9 cellular contexts compared by ENCODE assay signal in genomic region chr3:44647771-44648170, GRCh38. TPM values are rescaled to one million over a fixed set of nuclear protein-coding genes. Genes with fewer than 3 reads are reported as not detected.
DNase-seq lines count a peak whose midpoint lies in the region; FAIRE-seq and TF ChIP-seq lines count a peak whose summit lies in the region.
"Had no signal": no experiment of that assay in that cellular context is flagged by ENCODE, and none has a peak within 500 bp of the region (broad histone marks: within the 10 kb centered on the region; RNA-seq: fewer than 3 reads in every experiment).

No MANE protein-coding gene starts in this region.

- 98 to 100% methylated on average over 1 of the region's 1 CpG for WGBS in GM23248 (ENCODE audit: low coverage in 1 of 2, low lambda C conversion rate in 2 of 2, missing lambda C conversion rate in 2 of 2), 2 experiments
- WGBS in transverse colon (ENCODE audit: low coverage in 1 of 2), 2 donors: 79 to 100% methylated on average over 1 of the region's 1 CpG

- POLR2A ChIA-PET in A673 (lab: Charles Lee; ENCODE audit: low non-redundant PET): interaction anchor here (0.6 kb wide), 1 partner anchor 265 kb away, joined by 3 read pairs; no protein-coding TSS in a partner anchor
- POLR2A ChIA-PET in activated CD4-positive, alpha-beta memory T cell treated with anti-CD3 and anti-CD28 coated beads for 36 hours (lab: Charles Lee): no interaction called here

- peaks cover 12% of the 10 kb centered on the region for H3K9me3 ChIP-seq in A673 (ENCODE audit: low read depth, low read length, poor library complexity, severe bottlenecking)
- H3K9me3 ChIP-seq in GM23248 (ENCODE audit: low read depth): no peaks in the 10 kb centered on the region
- peaks cover 4% of the 10 kb centered on the region for H3K9me3 ChIP-seq in keratinocyte (ENCODE audit: control insufficient read depth, low read depth, low read length)
- H3K9me3 ChIP-seq in transverse colon: peaks cover 19 to 23% of the 10 kb centered on the region in 2 donors
- peaks cover 0 to 11% of the 10 kb centered on the region in 2 donors for H3K9me3 ChIP-seq in kidney (ENCODE audit: control insufficient read depth in 1 of 2, low read length in 2 of 2)

- no peak for TF ChIP-seq EP300 in transverse colon (IDR thresholded peaks at IDR 0.05; ENCODE audit: low read depth)

- intact Hi-C loops in A673 (cut with micrococcal nuclease; ENCODE audit: unreplicated experiment) (loop anchor here (1.0 kb wide), 1 partner anchor 22 kb away; the partner anchor contains the start of gene ZNF197), transverse colon (cut with DNase I; ENCODE audit: low total_unique reads) (no loop called here), kidney (cut with DNase I) (no loop called here)
- intact Hi-C loops in activated CD4-positive, alpha-beta memory T cell treated with anti-CD3 and anti-CD28 coated beads for 36 hours (cut with micrococcal nuclease): no loop called here

- no peaks in the 10 kb centered on the region for H4K20me1 ChIP-seq in GM23248 (ENCODE audit: insufficient read depth)
- no peaks in the 10 kb centered on the region for H4K20me1 ChIP-seq in keratinocyte (ENCODE audit: control insufficient read depth, extremely low read depth, insufficient read depth, low read length)

- BruUV-seq in A673 (replicated peaks; lab: Mats Ljungman, UMichigan): no TSS peak

- no peak for FAIRE-seq in keratinocyte (lab: Jason Lieb, UNC)
- no peak for FAIRE-seq in kidney (lab: Jason Lieb, UNC)
- FAIRE-seq: frontal cortex had no signal

- dilution Hi-C loops in keratinocyte (cut with MboI; ENCODE audit: extremely low pct_ligation_motif_present, low sequenced_read_pairs): no loop called here

- H3K27ac ChIP-seq in A673 (ENCODE audit: low read depth, low read length, poor library complexity, severe bottlenecking) (no peak overlapping the region), GM23248 (peak overlapping the region; percentile 77; the same call in 1 of the 2 replicates), keratinocyte (ENCODE audit: control insufficient read depth, insufficient read depth, low read length) (no peak overlapping the region), transverse colon (no peak overlapping the region), kidney (ENCODE audit: low read depth in 2 of 2, low read length in 2 of 2) (no peak overlapping the region)

- CTCF ChIA-PET in A673 (lab: Charles Lee): no interaction called here
- CTCF ChIA-PET in activated CD4-positive, alpha-beta memory T cell treated with anti-CD3 and anti-CD28 coated beads for 36 hours (lab: Charles Lee): no interaction called here

- no peak for DNase-seq in A673 (ENCODE audit: low spot score)
- DNase-seq in GM23248: no peak
- no peak for DNase-seq in activated CD4-positive, alpha-beta memory T cell treated with anti-CD3 and anti-CD28 coated beads for 36 hours
- no peak for DNase-seq in keratinocyte (ENCODE audit: low read depth, low spot score)
- DNase-seq in transverse colon: no peak
- no peak for DNase-seq in SKM-1 (lab: John Stamatoyannopoulos, UW; ENCODE audit: unreplicated experiment)
- no peak for DNase-seq in DMS153 (lab: John Stamatoyannopoulos, UW)
- DNase-seq in kidney: no peak

- H3K9me1 ChIP-seq in keratinocyte (ENCODE audit: control insufficient read depth, extremely low read depth, insufficient read depth, low read length): no peaks in the 10 kb centered on the region

- H3K4me1 Mint-ChIP-seq in activated CD4-positive, alpha-beta memory T cell treated with anti-CD3 and anti-CD28 coated beads for 36 hours (ENCODE audit: low read depth): peaks cover 11% of the 10 kb centered on the region

- H3K9ac ChIP-seq in GM23248 (peak overlapping the region; percentile 97), keratinocyte (ENCODE audit: control insufficient read depth, extremely low read depth, insufficient read depth, low read length) (no peak overlapping the region), kidney (ENCODE audit: low read length in 2 of 2) (no peak overlapping the region)

- no peak for TF ChIP-seq CTCF in A673 (conservative IDR thresholded peaks at IDR 0.05; ENCODE audit: low read depth, low read length)
- TF ChIP-seq CTCF in keratinocyte (optimal IDR thresholded peaks at IDR 0.05 in 1 of 3, IDR thresholded peaks at IDR 0.05 in 1 of 3, conservative IDR thresholded peaks at IDR 0.05 in 1 of 3; ENCODE audit: extremely low read depth in 1 of 3, insufficient read depth in 2 of 3, low read length in 3 of 3): no peak
- no peak for TF ChIP-seq CTCF in transverse colon (IDR thresholded peaks at IDR 0.05)
- TF ChIP-seq CTCF in kidney (IDR thresholded peaks at IDR 0.05; ENCODE audit: borderline replicate concordance, extremely low read depth, insufficient read depth): no peak

- in situ Hi-C loops in GM23248 (cut with MboI) (no loop called here), transverse colon (cut with MboI; ENCODE audit: low pct_ligation_motif_present in 1 of 4, low pct_unique_long_range_greater_than_20kb in 1 of 4, low sequenced_read_pairs in 3 of 4) (no loop called here)

- H3K27me3 ChIP-seq in A673 (replicated peaks; ENCODE audit: insufficient read depth, low read depth, low read length, poor library complexity) (no peaks in the 10 kb centered on the region), GM23248 (replicated peaks; ENCODE audit: insufficient read depth) (no peaks in the 10 kb centered on the region), keratinocyte (ENCODE audit: control insufficient read depth, extremely low read depth, insufficient read depth, low read length) (no peaks in the 10 kb centered on the region), transverse colon (no peaks in the 10 kb centered on the region)

- no peaks in the 10 kb centered on the region for H3K9me2 ChIP-seq in GM23248 (ENCODE audit: insufficient read depth)

- H3K27ac Mint-ChIP-seq in activated CD4-positive, alpha-beta memory T cell treated with anti-CD3 and anti-CD28 coated beads for 36 hours: no peak overlapping the region

- H3K36me3 Mint-ChIP-seq in activated CD4-positive, alpha-beta memory T cell treated with anti-CD3 and anti-CD28 coated beads for 36 hours: peaks cover 48% of the 10 kb centered on the region

- H3K9me3 Mint-ChIP-seq in activated CD4-positive, alpha-beta memory T cell treated with anti-CD3 and anti-CD28 coated beads for 36 hours: peaks cover 52% of the 10 kb centered on the region

- H3K79me2 ChIP-seq in GM23248 (ENCODE audit: insufficient read depth): peaks cover 66% of the 10 kb centered on the region
- peaks cover 18% of the 10 kb centered on the region for H3K79me2 ChIP-seq in keratinocyte (ENCODE audit: control insufficient read depth, insufficient read depth, low read length)

- TF ChIP-seq POLR2A in transverse colon (IDR thresholded peaks at IDR 0.05): no peak

- peaks cover 15% of the 10 kb centered on the region for H3K36me3 ChIP-seq in A673 (ENCODE audit: insufficient read depth, low read length, poor library complexity, severe bottlenecking)
- peaks cover 33% of the 10 kb centered on the region for H3K36me3 ChIP-seq in GM23248 (ENCODE audit: low read depth)
- H3K36me3 ChIP-seq in keratinocyte (ENCODE audit: control insufficient read depth in 2 of 2, extremely low read depth in 1 of 2, insufficient read depth in 2 of 2, low read length in 2 of 2): peaks cover 11 to 22% of the 10 kb centered on the region in 2 experiments
- H3K36me3 ChIP-seq in transverse colon: peaks cover 0 to 34% (median 7%) of the 10 kb centered on the region in 4 donors
- peaks cover 7 to 21% of the 10 kb centered on the region in 2 donors for H3K36me3 ChIP-seq in kidney (ENCODE audit: control insufficient read depth in 1 of 2, insufficient read depth in 2 of 2, low read length in 2 of 2)

- H3K4me3 Mint-ChIP-seq in activated CD4-positive, alpha-beta memory T cell treated with anti-CD3 and anti-CD28 coated beads for 36 hours: peak overlapping the region; percentile 80

- H3K4me2 ChIP-seq in GM23248 (ENCODE audit: unreplicated experiment) (peak overlapping the region; percentile 87), keratinocyte (ENCODE audit: control insufficient read depth, extremely low read depth, insufficient read depth, low read depth, low read length) (peak overlapping the region; percentile 89)

- H3K4me3 ChIP-seq in A673 (ENCODE audit: low read depth, low read length, poor library complexity, severe bottlenecking) (peak overlapping the region; percentile 77), GM23248 (peak overlapping the region; percentile 95), keratinocyte (ENCODE audit: control insufficient read depth in 2 of 3, extremely low read depth in 1 of 3, insufficient read depth in 2 of 3, low read depth in 1 of 3, low read length in 3 of 3) (no peak overlapping the region), transverse colon (no peak overlapping the region), kidney (ENCODE audit: low read length in 2 of 2) (no peak overlapping the region)

- H2AFZ ChIP-seq in GM23248 (peak overlapping the region; percentile 94), keratinocyte (ENCODE audit: control insufficient read depth, low read length) (no peak overlapping the region)

- H3K27me3 Mint-ChIP-seq in activated CD4-positive, alpha-beta memory T cell treated with anti-CD3 and anti-CD28 coated beads for 36 hours: no peaks in the 10 kb centered on the region

- no peaks in the 10 kb centered on the region for H3K4me1 ChIP-seq in A673 (ENCODE audit: insufficient read depth, low read length, poor library complexity, severe bottlenecking)
- H3K4me1 ChIP-seq in GM23248 (ENCODE audit: insufficient read depth): no peaks in the 10 kb centered on the region; the same call in 1 of the 2 replicates
- H3K4me1 ChIP-seq in keratinocyte (ENCODE audit: control insufficient read depth, extremely low read depth, insufficient read depth, low read length): no peaks in the 10 kb centered on the region
- peaks cover 0 to 13% (median 8%) of the 10 kb centered on the region in 4 donors for H3K4me1 ChIP-seq in transverse colon
- H3K4me1 ChIP-seq in kidney (ENCODE audit: control insufficient read depth in 1 of 2, insufficient read depth in 1 of 2, low read depth in 1 of 2, low read length in 2 of 2): peaks cover 0 to 6% of the 10 kb centered on the region in 2 donors

- H3F3A ChIP-seq in GM23248 (ENCODE audit: insufficient read depth): peaks cover 26% of the 10 kb centered on the region; the same call in 1 of the 2 replicates

RNA-seq across cellular contexts. Expression of gene ZNF35, which starts 0.8 kb away (rescaled TPM):
- total RNA-seq in A673 (2021): 11.3 and 13.0 TPM in 2 replicates
- 7.3 and 21.8 TPM in 2 replicates for total RNA-seq in GM23248 (2014; rRNA removed; shearing (Covaris generic))
- 4.3 and 5.1 TPM in 2 replicates for polyA plus RNA-seq in GM23248 (2016; fragmentation: Nextera tagmentation; extraction: Ambion mirVana)
- total RNA-seq in activated CD4-positive, alpha-beta memory T cell treated with anti-CD3 and anti-CD28 coated beads for 36 hours: 1 to 10 TPM; 3.2 TPM
- 5.5 to 9.4 TPM (median 6.3 TPM) in 3 replicates for polyA plus RNA-seq in keratinocyte
- 5.4 TPM for polyA plus RNA-seq in keratinocyte (2011; ENCODE audit: low read depth)
- polyA plus RNA-seq in keratinocyte (2011; cell fraction: cytosol; rRNA removed): 3.6 and 6.4 TPM in 2 replicates
- 8.0 and 9.6 TPM in 2 replicates for polyA plus RNA-seq in keratinocyte (2011; cell fraction: nucleus; rRNA removed)
- 6.2 and 7.2 TPM in 2 replicates for polyA plus RNA-seq in keratinocyte (2012; ENCODE audit: low replicate concordance)
- 2.6 to 8.9 TPM (median 8.9 TPM) in 3 replicates for polyA minus RNA-seq in keratinocyte
- polyA minus RNA-seq in keratinocyte (2011; cell fraction: cytosol; rRNA and poly(A)+ RNA removed): 9.4 TPM
- 11.7 and 17.2 TPM in 2 replicates for polyA minus RNA-seq in keratinocyte (2011; cell fraction: nucleus; rRNA and poly(A)+ RNA removed)
- 1 to 10 TPM in 2 of 4 donors, under 1 TPM in 1, not detected in 1; 1.00 to 6.8 (median 5.9) TPM for total RNA-seq in transverse colon
- 11.6 TPM for total RNA-seq in kidney
- polyA plus RNA-seq in kidney (ENCODE audit: insufficient read depth, low read depth, low replicate concordance): 2.6 TPM

RNA-seq across cellular contexts. Expression of gene ZNF197, which starts 22.9 kb away (rescaled TPM):
- total RNA-seq in A673 (2021) (14.0 and 14.3 TPM in 2 replicates), transverse colon (10 to 100 TPM in 3 of 4 donors, 1 to 10 TPM in 1; 8.2 to 19.8 (median 12.4) TPM), kidney (19.3 TPM)
- 10.1 and 10.6 TPM in 2 replicates for total RNA-seq in GM23248 (2014; rRNA removed; shearing (Covaris generic))
- polyA plus RNA-seq in GM23248 (2016; fragmentation: Nextera tagmentation; extraction: Ambion mirVana) (6.9 and 7.4 TPM in 2 replicates), keratinocyte (6.3 to 8.8 TPM (median 8.0 TPM) in 3 replicates), kidney (ENCODE audit: insufficient read depth, low read depth, low replicate concordance) (6.1 TPM)
- 1 to 10 TPM; 9.1 to 9.9 TPM for total RNA-seq in activated CD4-positive, alpha-beta memory T cell treated with anti-CD3 and anti-CD28 coated beads for 36 hours
- polyA plus RNA-seq in keratinocyte (2011; ENCODE audit: low read depth): 5.5 TPM
- polyA plus RNA-seq in keratinocyte (2011; cell fraction: cytosol; rRNA removed): 4.9 and 6.7 TPM in 2 replicates
- 7.5 and 8.6 TPM in 2 replicates for polyA plus RNA-seq in keratinocyte (2011; cell fraction: nucleus; rRNA removed)
- 7.7 and 9.5 TPM in 2 replicates for polyA plus RNA-seq in keratinocyte (2012; ENCODE audit: low replicate concordance)
- 6.7 to 12.3 TPM (median 12.1 TPM) in 3 replicates for polyA minus RNA-seq in keratinocyte
- 6.9 TPM for polyA minus RNA-seq in keratinocyte (2011; cell fraction: cytosol; rRNA and poly(A)+ RNA removed)
- polyA minus RNA-seq in keratinocyte (2011; cell fraction: nucleus; rRNA and poly(A)+ RNA removed): 7.6 and 15.0 TPM in 2 replicates

Comparison
In these comparisons a context has a peak if more than half of its experiments do, and no peak if none do; other contexts are left out.
1. H3K4me3 ChIP-seq: peak in A673 (single experiment) and GM23248 (single experiment); none in keratinocyte (0 of 3), transverse colon (0 of 4) and kidney (0 of 2).